16 cellular contexts compared by ENCODE assay signal in genomic region chr3:124671123-124671522, GRCh38. TPM values are rescaled to one million over a fixed set of nuclear protein-coding genes. Genes with fewer than 3 reads are reported as not detected.
DNase-seq lines count a peak whose midpoint lies in the region; ATAC-seq and TF ChIP-seq lines count a peak whose summit lies in the region.
"Had no signal": no experiment of that assay in that cellular context is flagged by ENCODE, and none has a peak within 500 bp of the region (broad histone marks: within the 10 kb centered on the region; RNA-seq: fewer than 3 reads in every experiment).

No MANE protein-coding gene starts in this region.

- H3K4me3 ChIP-seq in OCI-LY7 (ENCODE audit: low read depth, low read length, poor library complexity, severe bottlenecking), result no peak overlapping the region
- H3K4me3 ChIP-seq: body of pancreas, thoracic aorta had no signal

- no peaks in the 10 kb centered on the region for H3K36me3 ChIP-seq in OCI-LY7 (ENCODE audit: insufficient read depth, low read length)

- no peaks in the 10 kb centered on the region for H3K4me1 ChIP-seq in OCI-LY7 (ENCODE audit: insufficient read depth, low read length, poor library complexity, severe bottlenecking)

- no peaks in the 10 kb centered on the region for H4K20me1 ChIP-seq in OCI-LY7 (ENCODE audit: insufficient read depth, low read length)

- POLR2A ChIA-PET in OCI-LY7 (lab: Charles Lee), result interaction anchor here (0.6 kb wide), 1 partner anchor 51 kb away, joined by 3 read pairs; no protein-coding TSS in a partner anchor

- H2AFZ ChIP-seq in OCI-LY7 (ENCODE audit: low read length), result peak overlapping the region; percentile 43; the same call in 1 of the 2 replicates
- H2AFZ ChIP-seq: parathyroid adenoma had no signal

- H3K4me3 Mint-ChIP-seq in activated naive CD4-positive, alpha-beta T cell treated with anti-CD3 and anti-CD28 coated beads, Interleukin-2, amount 10 ng/mL, durations not matched to agents 7 days and 5 days, result no peak overlapping the region
- H3K4me3 Mint-ChIP-seq in central memory CD8-positive, alpha-beta T cell, result no peak overlapping the region
- peak overlapping the region; percentile 2 for H3K4me3 Mint-ChIP-seq in stimulated activated naive CD8-positive, alpha-beta T cell treated with anti-CD3 and anti-CD28 coated beads, Interleukin-15, Interleukin-2, amounts not matched to agents 100 ng/mL and 50 ng/mL, for 24 hours

- intact Hi-C loops in OCI-LY7 (cut with micrococcal nuclease; ENCODE audit: unreplicated experiment), result no loop called here

- H3K4me1 Mint-ChIP-seq in activated naive CD4-positive, alpha-beta T cell treated with anti-CD3 and anti-CD28 coated beads, Interleukin-2, amount 10 ng/mL, durations not matched to agents 7 days and 5 days, result peaks cover 43% of the 10 kb centered on the region
- peaks cover 10% of the 10 kb centered on the region for H3K4me1 Mint-ChIP-seq in central memory CD8-positive, alpha-beta T cell
- H3K4me1 Mint-ChIP-seq in stimulated activated naive CD8-positive, alpha-beta T cell treated with anti-CD3 and anti-CD28 coated beads, Interleukin-15, Interleukin-2, amounts not matched to agents 100 ng/mL and 50 ng/mL, for 24 hours (ENCODE audit: low read depth), result peaks cover 14% of the 10 kb centered on the region

- peak; percentile 45 for DNase-seq in activated naive CD4-positive, alpha-beta T cell treated with anti-CD3 and anti-CD28 coated beads, Interleukin-2, amount 10 ng/mL, durations not matched to agents 7 days and 5 days
- DNase-seq in activated naive CD4-positive, alpha-beta T cell treated with Interleukin-2 at 50 U/mL for 16 hours, result no peak
- no peak for DNase-seq in OCI-LY7 (ENCODE audit: low spot score)
- DNase-seq in central memory CD8-positive, alpha-beta T cell (ENCODE audit: low spot score in 2 of 2), result peak in 1 of 2 donors; percentile 16
- no peak for DNase-seq in iPS-NIHi7 (ENCODE audit: extremely low spot score)
- no peak for DNase-seq in effector CD8-positive, alpha-beta T cell (lab: John Stamatoyannopoulos, UW)
- DNase-seq: body of pancreas; NCI-H2081; NCI-H524 treated with DMSO at 0.1 percent for 48 hours; stimulated activated CD4-positive, alpha-beta T cell treated with anti-CD3 and anti-CD28 coated beads, Interleukin-4, amount 100 ng/mL, for 24 hours; T-helper 9 cell had no signal

- no peaks in the 10 kb centered on the region for H3K9me2 ChIP-seq in OCI-LY7 (ENCODE audit: insufficient read depth, low read length)

- peak; percentile 95 for ATAC-seq in central memory CD8-positive, alpha-beta T cell (replicated peaks; ENCODE audit: extremely low read depth, poor library complexity, severe bottlenecking)
- no peak for ATAC-seq in HG02642 (IDR thresholded peaks at IDR 0.05; ENCODE audit: poor library complexity, unreplicated experiment)
- ATAC-seq: body of pancreas had no signal

- peaks cover 10% of the 10 kb centered on the region for H3K27me3 Mint-ChIP-seq in activated naive CD4-positive, alpha-beta T cell treated with anti-CD3 and anti-CD28 coated beads, Interleukin-2, amount 10 ng/mL, durations not matched to agents 7 days and 5 days
- no peaks in the 10 kb centered on the region for H3K27me3 Mint-ChIP-seq in central memory CD8-positive, alpha-beta T cell
- no peaks in the 10 kb centered on the region for H3K27me3 Mint-ChIP-seq in stimulated activated naive CD8-positive, alpha-beta T cell treated with anti-CD3 and anti-CD28 coated beads, Interleukin-15, Interleukin-2, amounts not matched to agents 100 ng/mL and 50 ng/mL, for 24 hours

- H3K27ac ChIP-seq in OCI-LY7 (ENCODE audit: low read depth, low read length, poor library complexity, severe bottlenecking), result no peak overlapping the region
- H3K27ac ChIP-seq: body of pancreas, parathyroid adenoma, thoracic aorta had no signal

- H3K4me2 ChIP-seq in OCI-LY7 (ENCODE audit: low read length), result no peak overlapping the region

- peaks cover 8% of the 10 kb centered on the region for H3K9me3 Mint-ChIP-seq in activated naive CD4-positive, alpha-beta T cell treated with anti-CD3 and anti-CD28 coated beads, Interleukin-2, amount 10 ng/mL, durations not matched to agents 7 days and 5 days
- peaks cover 9% of the 10 kb centered on the region for H3K9me3 Mint-ChIP-seq in central memory CD8-positive, alpha-beta T cell
- peaks cover 9% of the 10 kb centered on the region for H3K9me3 Mint-ChIP-seq in stimulated activated naive CD8-positive, alpha-beta T cell treated with anti-CD3 and anti-CD28 coated beads, Interleukin-15, Interleukin-2, amounts not matched to agents 100 ng/mL and 50 ng/mL, for 24 hours

- BruUV-seq in OCI-LY7 (replicated peaks; lab: Mats Ljungman, UMichigan), result no TSS peak

- no peak for TF ChIP-seq CTCF in OCI-LY7 (conservative IDR thresholded peaks at IDR 0.05; ENCODE audit: low read length)

- peak overlapping the region; percentile 5 for H3K27ac Mint-ChIP-seq in activated naive CD4-positive, alpha-beta T cell treated with anti-CD3 and anti-CD28 coated beads, Interleukin-2, amount 10 ng/mL, durations not matched to agents 7 days and 5 days
- peak overlapping the region; percentile 74 for H3K27ac Mint-ChIP-seq in central memory CD8-positive, alpha-beta T cell (ENCODE audit: low read depth)
- peak overlapping the region; percentile 70 for H3K27ac Mint-ChIP-seq in stimulated activated naive CD8-positive, alpha-beta T cell treated with anti-CD3 and anti-CD28 coated beads, Interleukin-15, Interleukin-2, amounts not matched to agents 100 ng/mL and 50 ng/mL, for 24 hours
- H3K27ac Mint-ChIP-seq: activated T-helper 2 cell treated with anti-CD3 and anti-CD28 coated beads, Interferon-gamma antibody, Interleukin-2, Interleukin-4, amounts not matched to agents 10 μg/mL and 5 μg/mL and 100 μg/mL, durations not matched to agents 14 hours and 24 hours and 36 hours had no signal

- H3K9me3 ChIP-seq in OCI-LY7 (ENCODE audit: low read length), result no peaks in the 10 kb centered on the region
- H3K9me3 ChIP-seq: body of pancreas, thoracic aorta had no signal

- CTCF ChIA-PET in activated naive CD4-positive, alpha-beta T cell treated with anti-CD3 and anti-CD28 coated beads, Interleukin-2, amount 10 ng/mL, durations not matched to agents 7 days and 5 days (lab: Charles Lee), result no interaction called here
- CTCF ChIA-PET in OCI-LY7 (lab: Charles Lee; ENCODE audit: unreplicated experiment), result no interaction called here

- H3K79me2 ChIP-seq in OCI-LY7 (ENCODE audit: insufficient read depth, low read depth, low read length), result no peaks in the 10 kb centered on the region
- H3K79me2 ChIP-seq: parathyroid adenoma had no signal

- H3K36me3 Mint-ChIP-seq in activated naive CD4-positive, alpha-beta T cell treated with anti-CD3 and anti-CD28 coated beads, Interleukin-2, amount 10 ng/mL, durations not matched to agents 7 days and 5 days, result peaks cover 11% of the 10 kb centered on the region
- H3K36me3 Mint-ChIP-seq in central memory CD8-positive, alpha-beta T cell (ENCODE audit: insufficient read depth), result peaks cover 7% of the 10 kb centered on the region
- H3K36me3 Mint-ChIP-seq in stimulated activated naive CD8-positive, alpha-beta T cell treated with anti-CD3 and anti-CD28 coated beads, Interleukin-15, Interleukin-2, amounts not matched to agents 100 ng/mL and 50 ng/mL, for 24 hours (ENCODE audit: low read depth), result peaks cover 15% of the 10 kb centered on the region

RNA-seq across cellular contexts. Expression of gene UMPS, which starts 59.1 kb away (rescaled TPM):
- total RNA-seq in OCI-LY7 (2014; rRNA removed; shearing (Covaris generic)), result 24.8 and 34.9 TPM in 2 replicates
- 29.3 and 62.7 TPM in 2 replicates for total RNA-seq in OCI-LY7 (2022)

Comparison
In these comparisons a context has a peak if more than half of its experiments do, and no peak if none do; other contexts are left out.
1. H3K27ac Mint-ChIP-seq: peak in every context shown above with its lines; median percentile 74 in central memory CD8-positive, alpha-beta T cell; 70 in stimulated activated naive CD8-positive, alpha-beta T cell treated with anti-CD3 and anti-CD28 coated beads, Interleukin-15, Interleukin-2, amounts not matched to agents 100 ng/mL and 50 ng/mL, for 24 hours; 5 in activated naive CD4-positive, alpha-beta T cell treated with anti-CD3 and anti-CD28 coated beads, Interleukin-2, amount 10 ng/mL, durations not matched to agents 7 days and 5 days.